In genomic region chr12:120413901-120414695, GRCh38 we compare ENCODE assay signal across 1 cellular context.
TF ChIP-seq lines count a peak whose summit lies in the region.

No MANE protein-coding gene starts in this region.

TF ChIP-seq in IMR-90, 13 proteins besides CTCF, POLR2A, EP300 and RAD21 (continued from another document):
- TF ChIP-seq ELK1 (IDR thresholded peaks at IDR 0.05; ENCODE audit: borderline replicate concordance, low read depth, low read length) (no peak), MXI1 (IDR thresholded peaks at IDR 0.05; ENCODE audit: borderline replicate concordance, low read depth, low read length) (no peak), RCOR1 (IDR thresholded peaks at IDR 0.05; ENCODE audit: insufficient replicate concordance, low read length) (no peak), USF2 (IDR thresholded peaks at IDR 0.05; ENCODE audit: low read depth, low read length) (no peak), CEBPB (IDR thresholded peaks at IDR 0.05; ENCODE audit: low read depth, low read length) (no peak)
